In genomic region chr9:136129176-136129575, GRCh38 we compare ENCODE assay signal across 2 cellular contexts.
TF ChIP-seq lines count a peak whose summit lies in the region.

No MANE protein-coding gene starts in this region.

TF ChIP-seq in IMR-90, 13 proteins besides CTCF, POLR2A, EP300 and RAD21:
- TF ChIP-seq BHLHE40 (IDR thresholded peaks at IDR 0.05; ENCODE audit: low read depth, low read length) = no peak

TF ChIP-seq in H1, 55 proteins besides CTCF, POLR2A, EP300 and RAD21:
- TF ChIP-seq GTF2F1 (IDR thresholded peaks at IDR 0.05; ENCODE audit: borderline replicate concordance, low read depth, low read length) (no peak), MAFK (IDR thresholded peaks at IDR 0.05; ENCODE audit: low read depth, low read length) (no peak), NANOG (IDR thresholded peaks at IDR 0.05; ENCODE audit: insufficient read depth, low read depth, low read length, poor library complexity, severe bottlenecking) (no peak), EGR1 (IDR thresholded peaks at IDR 0.05; ENCODE audit: borderline replicate concordance, low read depth, low read length) (no peak), TEAD4 (IDR thresholded peaks at IDR 0.05; ENCODE audit: low read depth, low read length) (no peak), POLR2AphosphoS5 (IDR thresholded peaks at IDR 0.05; ENCODE audit: low read depth, low read length) (no peak), KDM4A (IDR thresholded peaks at IDR 0.05; ENCODE audit: low read depth, low read length, severe bottlenecking) (no peak), TAF1 (IDR thresholded peaks at IDR 0.05; ENCODE audit: low read depth, low read length) (no peak), CBX8 (IDR thresholded peaks at IDR 0.05; ENCODE audit: borderline replicate concordance, low read depth, low read length) (no peak), BACH1 (IDR thresholded peaks at IDR 0.05; ENCODE audit: low read length) (no peak), YY1 (IDR thresholded peaks at IDR 0.05; ENCODE audit: low read depth, low read length) (no peak), TBP (IDR thresholded peaks at IDR 0.05; ENCODE audit: low read depth, low read length) (no peak), CHD2 (IDR thresholded peaks at IDR 0.05; ENCODE audit: low read length) (no peak)
